Comparison of ENCODE assay signal across 10 cellular contexts in the genomic region with DNA sequence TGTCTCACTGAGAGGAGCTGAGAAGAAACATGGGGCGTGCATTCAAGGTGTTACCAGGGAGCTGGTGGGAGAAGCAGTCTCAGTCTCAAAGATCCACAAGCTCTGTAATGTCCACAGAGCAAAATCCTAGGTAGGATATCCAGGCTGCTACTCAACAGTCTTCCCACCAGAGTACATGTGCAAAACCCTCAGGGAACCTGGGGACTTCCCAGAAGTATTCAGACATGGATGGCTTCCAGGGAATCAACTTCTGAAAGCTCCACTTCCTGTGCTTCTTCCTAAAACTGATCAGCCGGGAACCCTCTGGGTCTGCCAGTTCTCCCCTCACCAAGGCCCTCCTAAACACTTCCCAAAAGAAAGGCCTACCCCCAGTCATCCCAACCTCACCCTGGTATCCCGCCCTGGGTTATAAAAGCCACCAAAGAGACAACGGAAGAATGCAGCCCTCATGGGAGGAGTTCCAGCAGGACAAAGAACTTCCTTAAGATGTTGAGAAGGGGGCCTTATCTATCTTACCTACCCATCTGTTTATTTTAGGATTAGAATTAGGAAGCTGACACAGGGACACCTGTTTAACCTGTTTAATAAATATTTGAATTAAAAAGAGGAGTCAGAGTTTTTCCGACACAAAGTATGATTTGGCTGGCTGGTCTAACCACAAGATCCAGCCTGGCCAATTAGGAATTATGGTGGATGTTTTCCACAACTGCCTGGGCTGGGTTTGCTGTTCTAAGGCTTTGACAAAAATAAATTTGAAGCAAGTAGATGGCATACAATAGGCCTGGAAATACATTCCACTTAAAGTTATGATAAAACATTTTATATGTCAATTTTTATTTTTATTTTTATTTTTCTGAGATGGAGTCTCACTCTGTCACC. TPM values are rescaled to one million over a fixed set of nuclear protein-coding genes. Genes with fewer than 3 reads are reported as not detected.
A peak's percentile ranks its signal among the peaks of the same experiment; 100 is the strongest.
DNase-seq lines count a peak whose midpoint lies in the region; ATAC-seq and TF ChIP-seq lines count a peak whose summit lies in the region.
"Had no signal": no experiment of that assay in that cellular context is flagged by ENCODE, and none has a peak within 500 bp of the region (broad histone marks: within the 10 kb centered on the region; RNA-seq: fewer than 3 reads in every experiment).

No MANE protein-coding gene starts in this region.

- H3K36me3 ChIP-seq in left ventricle myocardium inferior (no peaks in the 10 kb centered on the region), lung (ENCODE audit: control insufficient read depth in 2 of 2, insufficient read depth in 2 of 2, low read length in 2 of 2) (no peaks in the 10 kb centered on the region), upper lobe of right lung (no peaks in the 10 kb centered on the region)

- WGBS in lung, 2 donors = 55 to 62% methylated on average over 5 of the region's 5 CpGs

- H3K4me3 ChIP-seq in left ventricle myocardium inferior (no peak overlapping the region), lung (no peak overlapping the region), upper lobe of right lung (no peak overlapping the region)

- no peaks in the 10 kb centered on the region for H3K27me3 ChIP-seq in left ventricle myocardium inferior (ENCODE audit: low read depth)
- H3K27me3 ChIP-seq in lung (ENCODE audit: control insufficient read depth, insufficient read depth) = no peaks in the 10 kb centered on the region
- no peaks in the 10 kb centered on the region for H3K27me3 ChIP-seq in upper lobe of right lung

- ATAC-seq in left cardiac atrium (no peak), lung (ENCODE audit: insufficient read depth, low FRiP score) (no peak), upper lobe of right lung (no peak)

- peaks cover 98% of the 10 kb centered on the region for H3K4me1 ChIP-seq in left ventricle myocardium inferior
- peaks cover 34 to 51% of the 10 kb centered on the region in 2 donors for H3K4me1 ChIP-seq in lung (ENCODE audit: control insufficient read depth in 2 of 2, insufficient read depth in 2 of 2, low read length in 2 of 2)
- H3K4me1 ChIP-seq in upper lobe of right lung = peaks cover 51% of the 10 kb centered on the region

- no peaks in the 10 kb centered on the region for H3K9me3 ChIP-seq in left ventricle myocardium inferior (replicated peaks)
- H3K9me3 ChIP-seq in lung (ENCODE audit: control insufficient read depth in 2 of 2, insufficient read depth in 1 of 2, low read length in 1 of 2) = no peaks in the 10 kb centered on the region
- no peaks in the 10 kb centered on the region for H3K9me3 ChIP-seq in upper lobe of right lung

- DNase-seq in left ventricle myocardium inferior (no peak), left cardiac atrium (no peak), caudate nucleus (lab: John Stamatoyannopoulos, UW) (no peak), lung (ENCODE audit: low spot score) (no peak), upper lobe of right lung (no peak), NCI-H748 (lab: John Stamatoyannopoulos, UW; ENCODE audit: unreplicated experiment) (no peak), activated gamma-delta T cell treated with Interleukin-2 at 50 U/mL for 16 hours (no peak)
- no peak for DNase-seq in stimulated activated naive CD4-positive, alpha-beta T cell treated with Interleukin-2 at 50 U/mL for 16 hours (lab: John Stamatoyannopoulos, UW)
- DNase-seq: activated naive CD4-positive, alpha-beta T cell treated with anti-CD3 and anti-CD28 coated beads, Interleukin-2, amount 50 U/mL, for 16 hours; stimulated activated CD4-positive, alpha-beta T cell treated with anti-CD3 and anti-CD28 coated beads, Interleukin-2, amount 100 ng/mL, for 48 hours had no signal

- H3K27ac ChIP-seq in left ventricle myocardium inferior (replicated peaks) (peak overlapping the region; percentile 91), caudate nucleus (ENCODE audit: low read depth, low read length) (peak overlapping the region; percentile 90), lung (ENCODE audit: low read depth in 1 of 2, low read length in 1 of 2) (peak overlapping the region; percentile 72 to 83), upper lobe of right lung (peak overlapping the region; percentile 65)

- no peak for TF ChIP-seq CTCF in left ventricle myocardium inferior (IDR thresholded peaks at IDR 0.05; ENCODE audit: borderline replicate concordance)
- no peak for TF ChIP-seq CTCF in lung (IDR thresholded peaks at IDR 0.05; ENCODE audit: control extremely low read depth, extremely low read depth)
- TF ChIP-seq CTCF in upper lobe of right lung (IDR thresholded peaks at IDR 0.05) = no peak

- intact Hi-C loops in left ventricle myocardium inferior (cut with micrococcal nuclease) = no loop called here
- intact Hi-C loops in left cardiac atrium (cut with DNase I) = no loop called here
- intact Hi-C loops in upper lobe of right lung (cut with DNase I) = no loop called here

RNA-seq across cellular contexts. Expression of a gene that starts 37.0 kb away (rescaled TPM):
- total RNA-seq in left ventricle myocardium inferior (43.2 TPM), left cardiac atrium (10 to 100 TPM; 38.3 to 45.5 TPM), lung (10 to 100 TPM; 19.7 to 55.7 TPM), upper lobe of right lung (41.9 TPM)
- polyA plus RNA-seq in lung = 10 to 100 TPM; 22.9 to 35.5 TPM
